ENCODE assay signal across 1 cellular context in the genomic region with DNA sequence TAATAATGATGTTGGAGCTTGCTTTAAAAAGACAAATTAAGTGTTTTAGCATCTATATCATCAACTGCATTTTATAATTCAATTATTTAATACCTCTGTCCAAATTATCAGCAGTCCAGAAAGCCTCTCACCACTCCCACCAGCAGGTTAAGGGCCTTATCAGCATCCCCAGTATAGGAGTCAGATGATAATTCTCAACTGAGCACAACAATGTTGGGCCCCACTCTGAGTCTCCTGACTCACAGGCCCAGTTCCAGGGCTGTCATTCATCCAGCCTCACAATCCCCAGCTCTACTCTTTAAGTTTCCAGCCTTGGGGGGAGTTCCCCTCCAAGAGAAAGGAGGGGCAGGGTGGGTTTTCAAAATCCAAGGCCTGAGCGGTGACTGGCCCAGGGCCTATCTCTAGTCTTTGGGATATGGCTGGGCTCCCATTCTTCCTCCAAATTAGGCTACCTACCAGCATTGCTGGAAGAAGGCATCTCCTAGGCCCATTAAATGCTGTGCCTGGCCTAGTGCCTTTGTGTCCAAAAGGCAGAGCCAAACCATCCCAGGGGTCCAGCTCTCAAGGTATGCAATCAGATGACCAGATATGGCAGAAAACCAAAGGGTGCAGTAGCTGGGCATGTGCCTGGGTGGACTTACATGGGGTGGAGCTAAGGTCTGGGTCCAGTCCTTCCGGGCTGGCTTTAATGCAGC.
TF ChIP-seq lines count a peak whose summit lies in the region.

No MANE protein-coding gene starts in this region.

TF ChIP-seq in K562, 482 proteins besides CTCF, POLR2A, EP300 and RAD21 (continues in another document):
- TF ChIP-seq ILF3 (IDR thresholded peaks at IDR 0.05; ENCODE audit: borderline replicate concordance) (no peak), ILK (tag; IDR thresholded peaks at IDR 0.05; ENCODE audit: borderline replicate concordance, low read depth) (no peak), BHLHE40 (IDR thresholded peaks at IDR 0.05; ENCODE audit: low read length) (peak; percentile 86), MAZ (CRISPR knock-in tag; conservative IDR thresholded peaks at IDR 0.05 in 1 of 2, IDR thresholded peaks at IDR 0.05 in 1 of 2) (peak; percentile 26 to 61; a peak in 1 of 4 replicates), NRF1 (conservative IDR thresholded peaks at IDR 0.05 in 1 of 2, IDR thresholded peaks at IDR 0.05 in 1 of 2) (peak; percentile 44 to 51; a peak in 2 of 4 replicates), NFIX (CRISPR knock-in tag; IDR thresholded peaks at IDR 0.05; ENCODE audit: low read depth) (no peak), PHTF2 (CRISPR knock-in tag; IDR thresholded peaks at IDR 0.05) (no peak), NFIC (IDR thresholded peaks at IDR 0.05) (peak; percentile 82), TFE3 (CRISPR knock-in tag; IDR thresholded peaks at IDR 0.05) (no peak), SMARCE1 (IDR thresholded peaks at IDR 0.05) (peak; percentile 74; the same call in 1 of the 2 replicates), CTCFL (IDR thresholded peaks at IDR 0.05; ENCODE audit: borderline replicate concordance, insufficient read depth, low read depth, low read length, poor library complexity, severe bottlenecking) (no peak), TCF7 (IDR thresholded peaks at IDR 0.05; ENCODE audit: borderline replicate concordance) (peak; percentile 66; the same call in 1 of the 2 replicates), CCAR2 (IDR thresholded peaks at IDR 0.05; ENCODE audit: low read depth, low read length) (no peak), NFE2L1 (tag; IDR thresholded peaks at IDR 0.05; ENCODE audit: borderline replicate concordance, low read depth) (no peak), SAFB2 (IDR thresholded peaks at IDR 0.05; ENCODE audit: borderline replicate concordance, low read depth, low read length, severe bottlenecking) (no peak), HMGXB4 (CRISPR knock-in tag; IDR thresholded peaks at IDR 0.05) (no peak), KLF6 (CRISPR knock-in tag; IDR thresholded peaks at IDR 0.05; ENCODE audit: borderline replicate concordance) (no peak), PTRF (tag; IDR thresholded peaks at IDR 0.05) (0 out of 2 replicates have a peak, but pooled peaks have one; percentile 13), POLR2B (IDR thresholded peaks at IDR 0.05; ENCODE audit: low read depth, partially characterized antibody) (no peak), JUNB (CRISPR knock-in tag; conservative IDR thresholded peaks at IDR 0.05) (no peak)
- TF ChIP-seq, protein P1, sequence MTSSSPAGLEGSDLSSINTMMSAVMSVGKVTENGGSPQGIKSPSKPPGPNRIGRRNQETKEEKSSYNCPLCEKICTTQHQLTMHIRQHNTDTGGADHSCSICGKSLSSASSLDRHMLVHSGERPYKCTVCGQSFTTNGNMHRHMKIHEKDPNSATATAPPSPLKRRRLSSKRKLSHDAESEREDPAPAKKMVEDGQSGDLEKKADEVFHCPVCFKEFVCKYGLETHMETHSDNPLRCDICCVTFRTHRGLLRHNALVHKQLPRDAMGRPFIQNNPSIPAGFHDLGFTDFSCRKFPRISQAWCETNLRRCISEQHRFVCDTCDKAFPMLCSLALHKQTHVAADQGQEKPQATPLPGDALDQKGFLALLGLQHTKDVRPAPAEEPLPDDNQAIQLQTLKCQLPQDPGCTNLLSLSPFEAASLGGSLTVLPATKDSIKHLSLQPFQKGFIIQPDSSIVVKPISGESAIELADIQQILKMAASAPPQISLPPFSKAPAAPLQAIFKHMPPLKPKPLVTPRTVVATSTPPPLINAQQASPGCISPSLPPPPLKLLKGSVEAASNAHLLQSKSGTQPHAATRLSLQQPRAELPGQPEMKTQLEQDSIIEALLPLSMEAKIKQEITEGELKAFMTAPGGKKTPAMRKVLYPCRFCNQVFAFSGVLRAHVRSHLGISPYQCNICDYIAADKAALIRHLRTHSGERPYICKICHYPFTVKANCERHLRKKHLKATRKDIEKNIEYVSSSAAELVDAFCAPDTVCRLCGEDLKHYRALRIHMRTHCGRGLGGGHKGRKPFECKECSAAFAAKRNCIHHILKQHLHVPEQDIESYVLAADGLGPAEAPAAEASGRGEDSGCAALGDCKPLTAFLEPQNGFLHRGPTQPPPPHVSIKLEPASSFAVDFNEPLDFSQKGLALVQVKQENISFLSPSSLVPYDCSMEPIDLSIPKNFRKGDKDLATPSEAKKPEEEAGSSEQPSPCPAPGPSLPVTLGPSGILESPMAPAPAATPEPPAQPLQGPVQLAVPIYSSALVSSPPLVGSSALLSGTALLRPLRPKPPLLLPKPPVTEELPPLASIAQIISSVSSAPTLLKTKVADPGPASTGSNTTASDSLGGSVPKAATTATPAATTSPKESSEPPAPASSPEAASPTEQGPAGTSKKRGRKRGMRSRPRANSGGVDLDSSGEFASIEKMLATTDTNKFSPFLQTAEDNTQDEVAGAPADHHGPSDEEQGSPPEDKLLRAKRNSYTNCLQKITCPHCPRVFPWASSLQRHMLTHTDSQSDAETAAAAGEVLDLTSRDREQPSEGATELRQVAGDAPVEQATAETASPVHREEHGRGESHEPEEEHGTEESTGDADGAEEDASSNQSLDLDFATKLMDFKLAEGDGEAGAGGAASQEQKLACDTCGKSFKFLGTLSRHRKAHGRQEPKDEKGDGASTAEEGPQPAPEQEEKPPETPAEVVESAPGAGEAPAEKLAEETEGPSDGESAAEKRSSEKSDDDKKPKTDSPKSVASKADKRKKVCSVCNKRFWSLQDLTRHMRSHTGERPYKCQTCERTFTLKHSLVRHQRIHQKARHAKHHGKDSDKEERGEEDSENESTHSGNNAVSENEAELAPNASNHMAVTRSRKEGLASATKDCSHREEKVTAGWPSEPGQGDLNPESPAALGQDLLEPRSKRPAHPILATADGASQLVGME (CRISPR knock-in tag; IDR thresholded peaks at IDR 0.05): peak; percentile 57; the same call in 1 of the 2 replicates
- TF ChIP-seq, protein P2, sequence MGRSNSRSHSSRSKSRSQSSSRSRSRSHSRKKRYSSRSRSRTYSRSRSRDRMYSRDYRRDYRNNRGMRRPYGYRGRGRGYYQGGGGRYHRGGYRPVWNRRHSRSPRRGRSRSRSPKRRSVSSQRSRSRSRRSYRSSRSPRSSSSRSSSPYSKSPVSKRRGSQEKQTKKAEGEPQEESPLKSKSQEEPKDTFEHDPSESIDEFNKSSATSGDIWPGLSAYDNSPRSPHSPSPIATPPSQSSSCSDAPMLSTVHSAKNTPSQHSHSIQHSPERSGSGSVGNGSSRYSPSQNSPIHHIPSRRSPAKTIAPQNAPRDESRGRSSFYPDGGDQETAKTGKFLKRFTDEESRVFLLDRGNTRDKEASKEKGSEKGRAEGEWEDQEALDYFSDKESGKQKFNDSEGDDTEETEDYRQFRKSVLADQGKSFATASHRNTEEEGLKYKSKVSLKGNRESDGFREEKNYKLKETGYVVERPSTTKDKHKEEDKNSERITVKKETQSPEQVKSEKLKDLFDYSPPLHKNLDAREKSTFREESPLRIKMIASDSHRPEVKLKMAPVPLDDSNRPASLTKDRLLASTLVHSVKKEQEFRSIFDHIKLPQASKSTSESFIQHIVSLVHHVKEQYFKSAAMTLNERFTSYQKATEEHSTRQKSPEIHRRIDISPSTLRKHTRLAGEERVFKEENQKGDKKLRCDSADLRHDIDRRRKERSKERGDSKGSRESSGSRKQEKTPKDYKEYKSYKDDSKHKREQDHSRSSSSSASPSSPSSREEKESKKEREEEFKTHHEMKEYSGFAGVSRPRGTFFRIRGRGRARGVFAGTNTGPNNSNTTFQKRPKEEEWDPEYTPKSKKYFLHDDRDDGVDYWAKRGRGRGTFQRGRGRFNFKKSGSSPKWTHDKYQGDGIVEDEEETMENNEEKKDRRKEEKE (IDR thresholded peaks at IDR 0.05; ENCODE audit: borderline replicate concordance in 1 of 2, control insufficient read depth in 1 of 2, low read depth in 2 of 2, low read length in 1 of 2): no peak
- TF ChIP-seq, protein P3, sequence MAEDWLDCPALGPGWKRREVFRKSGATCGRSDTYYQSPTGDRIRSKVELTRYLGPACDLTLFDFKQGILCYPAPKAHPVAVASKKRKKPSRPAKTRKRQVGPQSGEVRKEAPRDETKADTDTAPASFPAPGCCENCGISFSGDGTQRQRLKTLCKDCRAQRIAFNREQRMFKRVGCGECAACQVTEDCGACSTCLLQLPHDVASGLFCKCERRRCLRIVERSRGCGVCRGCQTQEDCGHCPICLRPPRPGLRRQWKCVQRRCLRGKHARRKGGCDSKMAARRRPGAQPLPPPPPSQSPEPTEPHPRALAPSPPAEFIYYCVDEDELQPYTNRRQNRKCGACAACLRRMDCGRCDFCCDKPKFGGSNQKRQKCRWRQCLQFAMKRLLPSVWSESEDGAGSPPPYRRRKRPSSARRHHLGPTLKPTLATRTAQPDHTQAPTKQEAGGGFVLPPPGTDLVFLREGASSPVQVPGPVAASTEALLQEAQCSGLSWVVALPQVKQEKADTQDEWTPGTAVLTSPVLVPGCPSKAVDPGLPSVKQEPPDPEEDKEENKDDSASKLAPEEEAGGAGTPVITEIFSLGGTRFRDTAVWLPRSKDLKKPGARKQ (CRISPR knock-in tag; IDR thresholded peaks at IDR 0.05): no peak
- TF ChIP-seq, protein P4, sequence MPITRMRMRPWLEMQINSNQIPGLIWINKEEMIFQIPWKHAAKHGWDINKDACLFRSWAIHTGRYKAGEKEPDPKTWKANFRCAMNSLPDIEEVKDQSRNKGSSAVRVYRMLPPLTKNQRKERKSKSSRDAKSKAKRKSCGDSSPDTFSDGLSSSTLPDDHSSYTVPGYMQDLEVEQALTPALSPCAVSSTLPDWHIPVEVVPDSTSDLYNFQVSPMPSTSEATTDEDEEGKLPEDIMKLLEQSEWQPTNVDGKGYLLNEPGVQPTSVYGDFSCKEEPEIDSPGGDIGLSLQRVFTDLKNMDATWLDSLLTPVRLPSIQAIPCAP (CRISPR knock-in tag; IDR thresholded peaks at IDR 0.05; ENCODE audit: borderline replicate concordance): no peak
- TF ChIP-seq, protein P5, sequence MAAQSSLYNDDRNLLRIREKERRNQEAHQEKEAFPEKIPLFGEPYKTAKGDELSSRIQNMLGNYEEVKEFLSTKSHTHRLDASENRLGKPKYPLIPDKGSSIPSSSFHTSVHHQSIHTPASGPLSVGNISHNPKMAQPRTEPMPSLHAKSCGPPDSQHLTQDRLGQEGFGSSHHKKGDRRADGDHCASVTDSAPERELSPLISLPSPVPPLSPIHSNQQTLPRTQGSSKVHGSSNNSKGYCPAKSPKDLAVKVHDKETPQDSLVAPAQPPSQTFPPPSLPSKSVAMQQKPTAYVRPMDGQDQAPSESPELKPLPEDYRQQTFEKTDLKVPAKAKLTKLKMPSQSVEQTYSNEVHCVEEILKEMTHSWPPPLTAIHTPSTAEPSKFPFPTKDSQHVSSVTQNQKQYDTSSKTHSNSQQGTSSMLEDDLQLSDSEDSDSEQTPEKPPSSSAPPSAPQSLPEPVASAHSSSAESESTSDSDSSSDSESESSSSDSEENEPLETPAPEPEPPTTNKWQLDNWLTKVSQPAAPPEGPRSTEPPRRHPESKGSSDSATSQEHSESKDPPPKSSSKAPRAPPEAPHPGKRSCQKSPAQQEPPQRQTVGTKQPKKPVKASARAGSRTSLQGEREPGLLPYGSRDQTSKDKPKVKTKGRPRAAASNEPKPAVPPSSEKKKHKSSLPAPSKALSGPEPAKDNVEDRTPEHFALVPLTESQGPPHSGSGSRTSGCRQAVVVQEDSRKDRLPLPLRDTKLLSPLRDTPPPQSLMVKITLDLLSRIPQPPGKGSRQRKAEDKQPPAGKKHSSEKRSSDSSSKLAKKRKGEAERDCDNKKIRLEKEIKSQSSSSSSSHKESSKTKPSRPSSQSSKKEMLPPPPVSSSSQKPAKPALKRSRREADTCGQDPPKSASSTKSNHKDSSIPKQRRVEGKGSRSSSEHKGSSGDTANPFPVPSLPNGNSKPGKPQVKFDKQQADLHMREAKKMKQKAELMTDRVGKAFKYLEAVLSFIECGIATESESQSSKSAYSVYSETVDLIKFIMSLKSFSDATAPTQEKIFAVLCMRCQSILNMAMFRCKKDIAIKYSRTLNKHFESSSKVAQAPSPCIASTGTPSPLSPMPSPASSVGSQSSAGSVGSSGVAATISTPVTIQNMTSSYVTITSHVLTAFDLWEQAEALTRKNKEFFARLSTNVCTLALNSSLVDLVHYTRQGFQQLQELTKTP (IDR thresholded peaks at IDR 0.05; ENCODE audit: low read depth in 1 of 2, partially characterized antibody in 2 of 2): no peak
- TF ChIP-seq, protein P6, sequence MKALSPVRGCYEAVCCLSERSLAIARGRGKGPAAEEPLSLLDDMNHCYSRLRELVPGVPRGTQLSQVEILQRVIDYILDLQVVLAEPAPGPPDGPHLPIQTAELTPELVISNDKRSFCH (CRISPR knock-in tag; IDR thresholded peaks at IDR 0.05): no peak
- TF ChIP-seq, protein P6 (tag; IDR thresholded peaks at IDR 0.05): peak; percentile 82
